Comparison of ENCODE assay signal across 1 cellular context in the genomic region with DNA sequence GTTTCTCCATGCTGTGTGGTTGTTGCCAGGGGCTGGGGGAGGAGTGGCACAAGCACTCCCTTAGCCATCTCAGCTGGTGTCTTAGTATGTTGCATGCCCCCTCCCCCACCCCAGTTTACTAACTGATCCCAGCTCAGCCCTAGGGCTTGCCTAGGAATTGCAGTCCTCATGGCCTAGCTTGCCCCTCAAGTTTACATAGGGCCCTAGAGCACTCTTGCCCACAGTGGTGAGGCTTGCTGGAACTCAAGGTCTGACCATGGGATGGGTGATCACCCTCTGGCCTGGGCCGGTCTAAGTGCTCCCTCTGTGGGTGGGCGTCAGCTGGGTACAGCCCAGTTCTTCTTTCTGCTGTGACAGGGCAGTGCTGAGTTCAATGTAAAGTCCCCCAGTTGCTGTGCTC.
TF ChIP-seq lines count a peak whose summit lies in the region.

No MANE protein-coding gene starts in this region.

TF ChIP-seq in GM23338, 12 proteins besides CTCF, POLR2A, EP300 and RAD21 (continued from another document):
- TF ChIP-seq ZNF462 (CRISPR knock-in tag; IDR thresholded peaks at IDR 0.05): no peak
- TF ChIP-seq EZH2 (IDR thresholded peaks at IDR 0.05; ENCODE audit: low read depth, unreplicated experiment): no peak
- TF ChIP-seq NANOG (IDR thresholded peaks at IDR 0.05; ENCODE audit: borderline replicate concordance): no peak
- TF ChIP-seq ZNF331 (CRISPR knock-in tag; IDR thresholded peaks at IDR 0.05; ENCODE audit: low read depth): no peak
- TF ChIP-seq STAT1 (IDR thresholded peaks at IDR 0.05; ENCODE audit: unreplicated experiment): no peak
